17 cellular contexts compared by ENCODE assay signal in the genomic region with DNA sequence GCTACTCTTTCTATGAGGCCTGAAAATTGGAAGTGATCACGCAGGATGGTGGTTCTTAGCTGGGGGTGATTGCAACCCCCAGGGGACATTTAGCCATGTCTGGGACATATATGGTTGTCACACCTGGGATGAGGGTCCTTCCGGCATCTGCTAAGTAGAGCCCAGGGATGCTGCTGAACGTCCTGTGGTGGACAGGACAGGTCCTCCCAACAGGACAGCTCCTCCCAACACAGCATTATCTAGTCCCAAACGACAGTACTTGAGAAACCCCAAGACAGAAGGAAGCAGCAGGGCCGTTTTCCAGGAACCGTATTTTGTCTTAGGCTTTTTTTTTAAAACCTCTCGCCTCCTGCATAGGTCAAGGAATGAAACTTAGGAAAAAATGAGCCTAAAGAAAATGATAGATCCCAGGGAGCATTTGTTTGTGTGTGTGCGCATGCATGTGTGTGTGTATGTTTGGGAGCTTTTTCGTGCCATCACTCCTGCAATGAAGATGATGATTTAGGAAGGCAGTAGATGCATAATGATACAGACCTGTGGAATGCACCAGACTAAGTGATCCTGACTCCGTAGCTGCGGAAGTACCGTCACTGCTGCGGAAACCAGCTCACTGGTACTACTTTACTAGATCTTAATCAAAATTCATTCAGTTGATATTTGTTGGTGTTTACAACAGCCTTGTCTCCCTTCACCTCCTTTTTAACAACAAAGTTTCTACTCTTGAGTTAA.
A peak's percentile ranks its signal among the peaks of the same experiment; 100 is the strongest.
DNase-seq lines count a peak whose midpoint lies in the region; ATAC-seq, FAIRE-seq and TF ChIP-seq lines count a peak whose summit lies in the region.
"Had no signal": no experiment of that assay in that cellular context is flagged by ENCODE, and none has a peak within 500 bp of the region (broad histone marks: within the 10 kb centered on the region; RNA-seq: fewer than 3 reads in every experiment).

No MANE protein-coding gene starts in this region.

- H3K9me3 ChIP-seq in A549 (no peaks in the 10 kb centered on the region), neural progenitor cell (ENCODE audit: low read depth) (no peaks in the 10 kb centered on the region), gastrocnemius medialis (no peaks in the 10 kb centered on the region)
- H3K9me3 ChIP-seq: sigmoid colon had no signal

- peak; percentile 18 for FAIRE-seq in A549 (lab: Jason Lieb, UNC)
- peak; percentile 58 for FAIRE-seq in GM12891 (lab: Jason Lieb, UNC)

- no peak overlapping the region for H3K27ac ChIP-seq in A549
- H3K27ac ChIP-seq in neural progenitor cell = no peak overlapping the region
- no peak overlapping the region for H3K27ac ChIP-seq in gastrocnemius medialis
- H3K27ac ChIP-seq: coronary artery had no signal

- POLR2A ChIA-PET in A549 (lab: Yijun Ruan, JAX) = no interaction called here

- peaks cover 30% of the 10 kb centered on the region for H3F3A ChIP-seq in neural progenitor cell (ENCODE audit: low read depth)

- no peaks in the 10 kb centered on the region for H3K36me3 ChIP-seq in neural progenitor cell
- no peaks in the 10 kb centered on the region for H3K36me3 ChIP-seq in gastrocnemius medialis
- H3K36me3 ChIP-seq: sigmoid colon had no signal

- H3K27me3 ChIP-seq in neural progenitor cell = peaks cover 10% of the 10 kb centered on the region
- H3K27me3 ChIP-seq in gastrocnemius medialis = no peaks in the 10 kb centered on the region
- H3K27me3 ChIP-seq: sigmoid colon had no signal

- peaks cover 11% of the 10 kb centered on the region for H3K27me3 Mint-ChIP-seq in brain
- H3K27me3 Mint-ChIP-seq in neural progenitor cell (ENCODE audit: insufficient read depth, low read depth) = peaks cover 9% of the 10 kb centered on the region
- H3K27me3 Mint-ChIP-seq: activated CD4-positive, alpha-beta T cell treated with anti-CD3 and anti-CD28 coated beads, Interleukin-2, amount 10 ng/mL, durations not matched to agents 24 days and 14 days; activated CD8-positive, alpha-beta memory T cell treated with anti-CD3 and anti-CD28 coated beads, Interleukin-2, amount 10 ng/mL, durations not matched to agents 7 days and 5 days; CD8-positive, alpha-beta memory T cell had no signal

- H3K4me2 ChIP-seq in A549 (no peak overlapping the region), neural progenitor cell (peak overlapping the region; percentile 59)

- no peak for DNase-seq in A549 (ENCODE audit: low read depth in 1 of 2, low spot score in 1 of 2)
- DNase-seq in GM12891 (ENCODE audit: insufficient read length, low spot score) = no peak
- no peak for DNase-seq in neural progenitor cell (ENCODE audit: low spot score)
- DNase-seq in cerebellum (ENCODE audit: low spot score) = no peak
- DNase-seq in activated T-cell treated with anti-CD3 and anti-CD28 coated beads, Interleukin-2, amount 50 U/mL, for 1 hour = no peak
- no peak for DNase-seq in gastrocnemius medialis
- DNase-seq: SIG-M5 had no signal

- no peak for ATAC-seq in A549
- no peak for ATAC-seq in GM21619 (IDR thresholded peaks at IDR 0.05; ENCODE audit: unreplicated experiment)
- ATAC-seq in gastrocnemius medialis = no peak

- intact Hi-C loops in gastrocnemius medialis (cut with DNase I; ENCODE audit: low total_unique reads) = loop anchor here (1.0 to 5.0 kb wide), 2 partner anchors 247 to 723 kb away; no protein-coding TSS in a partner anchor

- H3K4me3 ChIP-seq in A549 = no peak overlapping the region
- no peak overlapping the region for H3K4me3 ChIP-seq in neural progenitor cell
- H3K4me3 ChIP-seq in gastrocnemius medialis = no peak overlapping the region

- no peak for TF ChIP-seq RAD21 in A549 (conservative IDR thresholded peaks at IDR 0.05 in 1 of 2, IDR thresholded peaks at IDR 0.05 in 1 of 2)

- peaks cover 81% of the 10 kb centered on the region for H3K4me1 Mint-ChIP-seq in brain
- peaks cover 75% of the 10 kb centered on the region for H3K4me1 Mint-ChIP-seq in neural progenitor cell

- H3K9me3 Mint-ChIP-seq in brain (peaks cover 0 to 2% (median 0%) of the 10 kb centered on the region in 5 experiments), neural progenitor cell (no peaks in the 10 kb centered on the region)
- H3K9me3 Mint-ChIP-seq: activated CD4-positive, alpha-beta T cell treated with anti-CD3 and anti-CD28 coated beads, Interleukin-2, amount 10 ng/mL, durations not matched to agents 24 days and 14 days; activated T-helper 1 cell treated with anti-CD3 and anti-CD28 coated beads, Interleukin-12 subunit alpha, Interleukin-12 subunit beta, Interleukin-2, Interleukin-4 antibody, amounts not matched to agents 30 ng/mL and 10 ng/mL and 1 ng/mL, durations not matched to agents 14 hours and 24 hours and 36 hours; CD8-positive, alpha-beta memory T cell; HFFc6 had no signal

- 57% methylated on average over 13 of the region's 13 CpGs for WGBS in A549 (ENCODE audit: missing lambda C conversion rate)

- no peak for TF ChIP-seq EP300 in A549 (IDR thresholded peaks at IDR 0.05)

- H3K27ac Mint-ChIP-seq in brain (peak overlapping the region; percentile 18 to 88 (median 69)), neural progenitor cell (peak overlapping the region; percentile 54)
- H3K27ac Mint-ChIP-seq: activated CD4-positive, alpha-beta T cell treated with anti-CD3 and anti-CD28 coated beads, Interleukin-2, amount 10 ng/mL, durations not matched to agents 24 days and 14 days; activated CD8-positive, alpha-beta memory T cell treated with anti-CD3 and anti-CD28 coated beads, Interleukin-2, amount 10 ng/mL, durations not matched to agents 7 days and 5 days; activated T-helper 1 cell treated with anti-CD3 and anti-CD28 coated beads, Interleukin-12 subunit alpha, Interleukin-12 subunit beta, Interleukin-2, Interleukin-4 antibody, amounts not matched to agents 30 ng/mL and 10 ng/mL and 1 ng/mL, durations not matched to agents 14 hours and 24 hours and 36 hours; endodermal cell had no signal

- no peak for TF ChIP-seq POLR2A in A549 (IDR thresholded peaks at IDR 0.05; ENCODE audit: low read length)
- no peak for TF ChIP-seq POLR2A in GM12891 (IDR thresholded peaks at IDR 0.05; ENCODE audit: low read depth, low read length)
- TF ChIP-seq POLR2A in gastrocnemius medialis (IDR thresholded peaks at IDR 0.05) = no peak

- H2AFZ ChIP-seq in neural progenitor cell (replicated peaks) = no peak overlapping the region

- H3K79me2 ChIP-seq in neural progenitor cell (ENCODE audit: low read depth) = no peaks in the 10 kb centered on the region

- H3K4me3 Mint-ChIP-seq in brain = peak overlapping the region in 1 of 5 experiments; percentile 68
- peak overlapping the region; percentile 17 for H3K4me3 Mint-ChIP-seq in neural progenitor cell
- H3K4me3 Mint-ChIP-seq: activated T-helper 1 cell treated with anti-CD3 and anti-CD28 coated beads, Interleukin-12 subunit alpha, Interleukin-12 subunit beta, Interleukin-2, Interleukin-4 antibody, amounts not matched to agents 30 ng/mL and 10 ng/mL and 1 ng/mL, durations not matched to agents 14 hours and 24 hours and 36 hours; endodermal cell had no signal

- H3K36me3 Mint-ChIP-seq in brain (no peaks in the 10 kb centered on the region), neural progenitor cell (no peaks in the 10 kb centered on the region)
- H3K36me3 Mint-ChIP-seq: activated CD8-positive, alpha-beta memory T cell treated with anti-CD3 and anti-CD28 coated beads, Interleukin-2, amount 10 ng/mL, durations not matched to agents 7 days and 5 days had no signal

- H4K20me1 ChIP-seq in neural progenitor cell (ENCODE audit: low read depth) = peaks cover 6% of the 10 kb centered on the region

- TF ChIP-seq CTCF in A549 (IDR thresholded peaks at IDR 0.05) (no peak), brain (conservative IDR thresholded peaks at IDR 0.05) (no peak), neural progenitor cell (IDR thresholded peaks at IDR 0.05) (no peak), gastrocnemius medialis (IDR thresholded peaks at IDR 0.05 in 4 of 5, conservative IDR thresholded peaks at IDR 0.05 in 1 of 5) (no peak)

- H3K4me1 ChIP-seq in A549 (peaks cover 38% of the 10 kb centered on the region), neural progenitor cell (peaks cover 56% of the 10 kb centered on the region), gastrocnemius medialis (peaks cover 21 to 22% of the 10 kb centered on the region in 2 donors)

- in situ Hi-C loops in gastrocnemius medialis (cut with MboI; ENCODE audit: low sequenced_read_pairs in 4 of 4) = loop anchor here in 2 of 4 donors (25.0 kb wide), 1 partner anchor 718 kb away; the partner anchor contains the start of gene CPPED1 (in 2 of the 2)

- H3K9ac ChIP-seq in neural progenitor cell = no peak overlapping the region

- CTCF ChIA-PET in A549 (lab: Yijun Ruan, JAX) = interaction anchor here (0.5 to 5.5 kb wide), 63 partner anchors 9 to 1468 kb away, joined by 3 to 81 read pairs (median 4); partner anchors contain the start of gene SNX29

TF ChIP-seq in A549, 52 proteins besides CTCF, POLR2A, EP300 and RAD21 (continues in another document):
- TF ChIP-seq HDAC2 (IDR thresholded peaks at IDR 0.05) = no peak
- TF ChIP-seq, protein P1, sequence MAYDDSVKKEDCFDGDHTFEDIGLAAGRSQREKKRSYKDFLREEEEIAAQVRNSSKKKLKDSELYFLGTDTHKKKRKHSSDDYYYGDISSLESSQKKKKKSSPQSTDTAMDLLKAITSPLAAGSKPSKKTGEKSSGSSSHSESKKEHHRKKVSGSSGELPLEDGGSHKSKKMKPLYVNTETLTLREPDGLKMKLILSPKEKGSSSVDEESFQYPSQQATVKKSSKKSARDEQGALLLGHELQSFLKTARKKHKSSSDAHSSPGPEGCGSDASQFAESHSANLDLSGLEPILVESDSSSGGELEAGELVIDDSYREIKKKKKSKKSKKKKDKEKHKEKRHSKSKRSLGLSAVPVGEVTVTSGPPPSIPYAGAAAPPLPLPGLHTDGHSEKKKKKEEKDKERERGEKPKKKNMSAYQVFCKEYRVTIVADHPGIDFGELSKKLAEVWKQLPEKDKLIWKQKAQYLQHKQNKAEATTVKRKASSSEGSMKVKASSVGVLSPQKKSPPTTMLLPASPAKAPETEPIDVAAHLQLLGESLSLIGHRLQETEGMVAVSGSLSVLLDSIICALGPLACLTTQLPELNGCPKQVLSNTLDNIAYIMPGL (CRISPR knock-in tag; IDR thresholded peaks at IDR 0.05; ENCODE audit: borderline replicate concordance) = no peak

TF ChIP-seq in GM12891, 5 proteins besides CTCF, POLR2A, EP300 and RAD21:
- TF ChIP-seq SPI1 (IDR thresholded peaks at IDR 0.05; ENCODE audit: low read depth, low read length) = no peak
- TF ChIP-seq POU2F2 (IDR thresholded peaks at IDR 0.05; ENCODE audit: low read depth, low read length) = no peak
- TF ChIP-seq POLR2AphosphoS5 (IDR thresholded peaks at IDR 0.05; ENCODE audit: low read depth, low read length) = no peak
- no peak for TF ChIP-seq TAF1 (IDR thresholded peaks at IDR 0.05; ENCODE audit: low read depth, low read length)
- TF ChIP-seq PAX5 (IDR thresholded peaks at IDR 0.05; ENCODE audit: insufficient read depth, low read length, severe bottlenecking) = no peak
